In genomic region chr4:139535228-139535851, GRCh38 we compare ENCODE assay signal across 2 cellular contexts.
TF ChIP-seq lines count a peak whose summit lies in the region.

No MANE protein-coding gene starts in this region.

TF ChIP-seq in liver, 16 proteins besides CTCF, POLR2A, EP300 and RAD21:
- TF ChIP-seq GABPA (IDR thresholded peaks at IDR 0.05 in 1 of 2, conservative IDR thresholded peaks at IDR 0.05 in 1 of 2) (no peak), HNF4G (IDR thresholded peaks at IDR 0.05) (peak; percentile 46), FOXA1 (IDR thresholded peaks at IDR 0.05) (peak; percentile 87), TAF1 (conservative IDR thresholded peaks at IDR 0.05) (no peak), REST (IDR thresholded peaks at IDR 0.05) (peak; percentile 72), HNF4A (conservative IDR thresholded peaks at IDR 0.05) (peak; percentile 81 to 86), ATF3 (IDR thresholded peaks at IDR 0.05) (no peak), ZBTB33 (IDR thresholded peaks at IDR 0.05) (peak; percentile 41), RXRA (IDR thresholded peaks at IDR 0.05) (peak in 1 of 2 donors; percentile 54), NR2F2 (IDR thresholded peaks at IDR 0.05) (no peak), SP1 (IDR thresholded peaks at IDR 0.05) (peak; percentile 82), MAX (IDR thresholded peaks at IDR 0.05) (no peak), JUND (IDR thresholded peaks at IDR 0.05) (peak in 1 of 2 donors; percentile 44), FOXA2 (IDR thresholded peaks at IDR 0.05) (peak; percentile 92), EGR1 (IDR thresholded peaks at IDR 0.05; ENCODE audit: low read depth in 2 of 2) (no peak), YY1 (IDR thresholded peaks at IDR 0.05) (no peak)

TF ChIP-seq in HepG2, 621 proteins besides CTCF, POLR2A, EP300 and RAD21:
- no peak for TF ChIP-seq NFYB (CRISPR knock-in tag; IDR thresholded peaks at IDR 0.05)
- no peak for TF ChIP-seq CENPX (CRISPR knock-in tag; IDR thresholded peaks at IDR 0.05)
- TF ChIP-seq THAP11 (CRISPR knock-in tag; IDR thresholded peaks at IDR 0.05) = no peak
- TF ChIP-seq KMT2B (CRISPR knock-in tag; IDR thresholded peaks at IDR 0.05) = no peak
- TF ChIP-seq REXO4 (CRISPR knock-in tag; IDR thresholded peaks at IDR 0.05; ENCODE audit: borderline replicate concordance) = no peak
- TF ChIP-seq ARHGAP35 (CRISPR knock-in tag; IDR thresholded peaks at IDR 0.05; ENCODE audit: borderline replicate concordance) = no peak
- TF ChIP-seq TRIM24 (CRISPR knock-in tag; IDR thresholded peaks at IDR 0.05) = no peak
- no peak for TF ChIP-seq ZNF660 (CRISPR knock-in tag; IDR thresholded peaks at IDR 0.05; ENCODE audit: borderline replicate concordance, low read depth)
- no peak for TF ChIP-seq PLRG1 (conservative IDR thresholded peaks at IDR 0.05)
- no peak for TF ChIP-seq ZNF83 (CRISPR knock-in tag; IDR thresholded peaks at IDR 0.05; ENCODE audit: borderline replicate concordance)
